In the genomic region with DNA sequence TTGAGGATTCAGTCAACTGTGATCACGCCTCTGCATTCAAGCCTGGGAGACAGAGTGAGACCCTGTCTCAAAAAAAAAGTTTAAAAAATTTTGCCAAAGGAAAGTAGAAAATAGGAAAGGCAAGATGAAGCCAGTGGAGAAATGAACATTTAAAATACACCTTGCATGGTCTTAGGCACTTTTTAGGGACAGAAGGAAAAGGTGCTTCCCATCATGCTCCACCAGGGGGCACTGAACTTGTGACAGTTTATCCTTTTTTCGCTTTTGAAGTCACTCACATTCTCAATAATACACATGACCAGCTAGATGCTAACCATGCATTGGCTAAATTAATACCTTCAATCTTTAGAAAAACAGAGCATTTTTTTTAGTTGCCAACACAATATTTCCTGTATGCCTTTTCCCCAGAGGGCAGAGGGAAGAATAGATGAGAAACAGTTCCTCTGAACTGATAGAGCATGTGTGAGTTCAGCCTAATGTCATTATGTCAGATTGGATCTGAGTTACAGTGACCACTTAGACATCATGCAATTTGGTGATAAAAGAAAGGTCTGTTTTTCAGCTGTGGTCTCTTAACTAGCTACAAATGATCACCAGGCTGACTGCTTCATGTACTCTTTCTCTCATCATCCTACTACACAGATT, we compare ENCODE assay signal across 8 cellular contexts.
DNase-seq lines count a peak whose midpoint lies in the region; ATAC-seq and TF ChIP-seq lines count a peak whose summit lies in the region.

No MANE protein-coding gene starts in this region.

- no peak overlapping the region for H4K8ac ChIP-seq in IMR-90 (ENCODE audit: low read depth in 2 of 2, low read length in 2 of 2)

- H2AFZ ChIP-seq in IMR-90 (replicated peaks; ENCODE audit: low read length, poor library complexity), result no peak overlapping the region

- BruUV-seq in IMR-90 (replicated peaks; lab: Mats Ljungman, UMichigan), result no TSS peak

- H2AK5ac ChIP-seq in IMR-90 (ENCODE audit: low read depth, low read length), result no peak overlapping the region

- H3K27ac Mint-ChIP-seq in T-cell, result no peak overlapping the region

- H4K5ac ChIP-seq in IMR-90 (ENCODE audit: low read depth, low read length), result no peak overlapping the region

- CTCF ChIA-PET in IMR-90 (lab: Yijun Ruan, JAX), result interaction anchor here (0.6 to 1.5 kb wide), 6 partner anchors 11 to 420 kb away, joined by 3 to 8 read pairs (median 4); no protein-coding TSS in a partner anchor
- CTCF ChIA-PET in T-cell (lab: Charles Lee), result interaction anchor here (0.5 to 1.3 kb wide), 6 partner anchors 10 to 1430 kb away, joined by 3 to 7 read pairs (median 4); no protein-coding TSS in a partner anchor

- H3K4me1 ChIP-seq in IMR-90 (ENCODE audit: control insufficient read depth, insufficient read depth, low read length) (no peaks in the 10 kb centered on the region), body of pancreas (no peaks in the 10 kb centered on the region)

- no peaks in the 10 kb centered on the region for H3K27me3 ChIP-seq in IMR-90 (ENCODE audit: control insufficient read depth, insufficient read depth, low read length)
- H3K27me3 ChIP-seq in body of pancreas, result no peaks in the 10 kb centered on the region

- no peak overlapping the region for H3K23ac ChIP-seq in IMR-90 (ENCODE audit: low read depth, low read length)

- H4K91ac ChIP-seq in IMR-90 (ENCODE audit: insufficient read depth, low read depth, low read length), result no peak overlapping the region

- WGBS in IMR-90 (ENCODE audit: extremely low coverage in 2 of 2, insufficient read length in 1 of 2), 2 experiments, result 100% methylated on average over 1 of the region's 2 CpGs; no CpG with 5 or more reads in 1 of the 2 experiments
- 50 to 52% methylated on average over 2 of the region's 2 CpGs for WGBS in body of pancreas, 2 donors

- DNase-seq in DMS 273 (lab: John Stamatoyannopoulos, UW; ENCODE audit: unreplicated experiment) (peak; percentile 79), DMS 273 treated with DMSO at 0.1 percent for 48 hours (lab: John Stamatoyannopoulos, UW) (no peak), IMR-90 (peak; percentile 65), T-cell (peak in 32 of 34 experiments; percentile 4 to 62 (median 35)), body of pancreas (peak; percentile 47 to 63 (median 55)), left lobe of liver (ENCODE audit: low spot score) (no peak), NCI-H2227 treated with DMSO at 0.1 percent for 48 hours (lab: John Stamatoyannopoulos, UW) (no peak)
- DNase-seq in stimulated activated CD8-positive, alpha-beta memory T cell treated with anti-CD3 and anti-CD28 coated beads, Interleukin-12 subunit alpha, Interleukin-12 subunit beta, amount 100 ng/mL, for 4 hours (ENCODE audit: low read depth), result peak; percentile 1

- H3K9ac ChIP-seq in IMR-90 (ENCODE audit: low read depth, low read length), result no peak overlapping the region

- peak; percentile 62; the same call in 1 of the 2 replicates for ATAC-seq in IMR-90 (ENCODE audit: low read depth)
- peak in 2 of 4 experiments; percentile 44 to 61 for ATAC-seq in T-cell (replicated peaks in 1 of 4)
- no peak for ATAC-seq in body of pancreas
- peak; percentile 90 for ATAC-seq in left lobe of liver

- H3K27me3 Mint-ChIP-seq in T-cell, result no peaks in the 10 kb centered on the region

- intact Hi-C loops in IMR-90 (cut with micrococcal nuclease) (loop anchor here (1.0 to 10.0 kb wide), 5 partner anchors 211 to 881 kb away; no protein-coding TSS in a partner anchor), body of pancreas (cut with DNase I) (no loop called here)

- H3K36me3 ChIP-seq in IMR-90 (ENCODE audit: control insufficient read depth, insufficient read depth, low read length) (no peaks in the 10 kb centered on the region), body of pancreas (replicated peaks in 1 of 2; ENCODE audit: insufficient read depth in 1 of 2, low read depth in 2 of 2) (no peaks in the 10 kb centered on the region)

- no peak overlapping the region for H3K4me3 Mint-ChIP-seq in T-cell

- H3K36me3 Mint-ChIP-seq in T-cell, result no peaks in the 10 kb centered on the region

- H3K4me3 ChIP-seq in IMR-90 (ENCODE audit: insufficient read depth, low read depth, low read length), result no peak overlapping the region
- H3K4me3 ChIP-seq in body of pancreas, result no peak overlapping the region

- no peak overlapping the region for H2BK15ac ChIP-seq in IMR-90 (ENCODE audit: low read depth, low read length)

- H3K27ac ChIP-seq in IMR-90 (ENCODE audit: insufficient read depth, low read length) (no peak overlapping the region), body of pancreas (no peak overlapping the region)

- no peak overlapping the region for H3K14ac ChIP-seq in IMR-90 (replicated peaks; ENCODE audit: low read depth, low read length)

- dilution Hi-C loops in IMR-90 (cut with HindIII; ENCODE audit: low sequenced_read_pairs, unreplicated experiment), result no loop called here

- no peak overlapping the region for H3K18ac ChIP-seq in IMR-90 (ENCODE audit: low read depth, low read length)

- TF ChIP-seq POLR2A in IMR-90 (IDR thresholded peaks at IDR 0.05; ENCODE audit: low read depth, low read length), result no peak
- TF ChIP-seq POLR2A in body of pancreas (IDR thresholded peaks at IDR 0.05), result no peak

- no peak overlapping the region for H2BK20ac ChIP-seq in IMR-90 (ENCODE audit: low read depth, low read length)

- peak; percentile 77 for TF ChIP-seq CTCF in IMR-90 (conservative IDR thresholded peaks at IDR 0.05; ENCODE audit: low read depth, low read length)
- TF ChIP-seq CTCF in body of pancreas (IDR thresholded peaks at IDR 0.05), result peak; percentile 28 to 67 (median 63)

- no peaks in the 10 kb centered on the region for H3K9me1 ChIP-seq in IMR-90 (ENCODE audit: insufficient read depth, low read length)

- TF ChIP-seq RAD21 in IMR-90 (IDR thresholded peaks at IDR 0.05; ENCODE audit: low read length), result peak; percentile 70

- H4K20me1 ChIP-seq in IMR-90 (ENCODE audit: insufficient read depth, low read length), result no peaks in the 10 kb centered on the region

- POLR2A ChIA-PET in IMR-90 (lab: Charles Lee; ENCODE audit: unreplicated experiment), result no interaction called here
- POLR2A ChIA-PET in T-cell (lab: Charles Lee), result no interaction called here

- in situ Hi-C loops in IMR-90 (cut with MboI; ENCODE audit: low sequenced_read_pairs), result no loop called here

- peaks cover 0 to 7% (median 5%) of the 10 kb centered on the region in 3 donors for H3K4me1 Mint-ChIP-seq in T-cell

- H3K56ac ChIP-seq in IMR-90 (ENCODE audit: extremely low read depth, insufficient read depth, low read length), result no peak overlapping the region

- H3K4me2 ChIP-seq in IMR-90 (ENCODE audit: low read depth, low read length), result no peak overlapping the region

- H3K4ac ChIP-seq in IMR-90 (ENCODE audit: low read depth, low read length), result no peak overlapping the region

- no peak overlapping the region for H2BK5ac ChIP-seq in IMR-90 (ENCODE audit: low read depth, low read length, poor library complexity, severe bottlenecking)

- no peaks in the 10 kb centered on the region for H3K79me1 ChIP-seq in IMR-90 (ENCODE audit: low read depth in 1 of 2, low read length in 2 of 2)

- no peak overlapping the region for H2AK9ac ChIP-seq in IMR-90 (replicated peaks; ENCODE audit: low read depth, low read length, poor library complexity)

- peaks cover 0 to 12% (median 5%) of the 10 kb centered on the region in 3 donors for H3K9me3 Mint-ChIP-seq in T-cell

- H3K9me3 ChIP-seq in IMR-90 (ENCODE audit: control insufficient read depth, insufficient read depth, low read length), result 0 out of 2 replicates have a peak, but pooled peaks cover 2% of the 10 kb centered on the region
- H3K9me3 ChIP-seq in body of pancreas, result no peaks in the 10 kb centered on the region

- H2BK120ac ChIP-seq in IMR-90 (ENCODE audit: low read depth, low read length), result peak overlapping the region; percentile 3; the same call in 1 of the 2 replicates

TF ChIP-seq in IMR-90, 13 proteins besides CTCF, POLR2A, EP300 and RAD21:
- TF ChIP-seq BHLHE40 (IDR thresholded peaks at IDR 0.05; ENCODE audit: low read depth, low read length) (no peak), MXI1 (IDR thresholded peaks at IDR 0.05; ENCODE audit: borderline replicate concordance, low read depth, low read length) (no peak), SMC3 (IDR thresholded peaks at IDR 0.05; ENCODE audit: low read depth, low read length) (peak; percentile 74)

Comparison
In these comparisons a context has a peak if more than half of its experiments do, and no peak if none do; other contexts are left out.
1. DNase-seq: peak in DMS 273 (single experiment), IMR-90 (single experiment), T-cell (32 of 34), body of pancreas (4 of 4) and stimulated activated CD8-positive, alpha-beta memory T cell treated with anti-CD3 and anti-CD28 coated beads, Interleukin-12 subunit alpha, Interleukin-12 subunit beta, amount 100 ng/mL, for 4 hours (single experiment); none in DMS 273 treated with DMSO at 0.1 percent for 48 hours (single experiment), left lobe of liver (single experiment) and NCI-H2227 treated with DMSO at 0.1 percent for 48 hours (single experiment).